8 cellular contexts compared by ENCODE assay signal in genomic region chr3:42582474-42583070, GRCh38. TPM values are rescaled to one million over a fixed set of nuclear protein-coding genes. Genes with fewer than 3 reads are reported as not detected.
DNase-seq lines count a peak whose midpoint lies in the region; ATAC-seq and TF ChIP-seq lines count a peak whose summit lies in the region.

No MANE protein-coding gene starts in this region.

- H3K27me3 Mint-ChIP-seq in HFFc6 (ENCODE audit: insufficient read depth) (no peaks in the 10 kb centered on the region; the same call in 1 of the 2 replicates), mesothelial cell of epicardium (ENCODE audit: low read depth) (no peaks in the 10 kb centered on the region)

- ATAC-seq in mucosa of descending colon (no peak), GM18519 (IDR thresholded peaks at IDR 0.05; ENCODE audit: low FRiP score, unreplicated experiment) (no peak)

- H3K9me3 Mint-ChIP-seq in HFFc6 (no peaks in the 10 kb centered on the region), mesothelial cell of epicardium (peaks cover 4% of the 10 kb centered on the region)

- peak overlapping the region; percentile 87 to 89 (median 89) for H3K4me3 ChIP-seq in breast epithelium
- no peak overlapping the region for H3K4me3 ChIP-seq in mucosa of descending colon

- H3K27ac ChIP-seq in 22Rv1: peak overlapping the region; percentile 92
- H3K27ac ChIP-seq in breast epithelium: peak overlapping the region; percentile 93

- peak overlapping the region; percentile 91 for H3K4me3 Mint-ChIP-seq in HFFc6
- peak overlapping the region; percentile 85 for H3K4me3 Mint-ChIP-seq in mesothelial cell of epicardium

- H3K4me1 Mint-ChIP-seq in HFFc6 (ENCODE audit: low read depth) (peaks cover 33% of the 10 kb centered on the region), mesothelial cell of epicardium (peaks cover 26% of the 10 kb centered on the region)

- TF ChIP-seq POLR2A in breast epithelium (IDR thresholded peaks at IDR 0.05): no peak

- H3K36me3 Mint-ChIP-seq in HFFc6 (ENCODE audit: low read depth): peaks cover 7% of the 10 kb centered on the region
- peaks cover 6% of the 10 kb centered on the region for H3K36me3 Mint-ChIP-seq in mesothelial cell of epicardium

- H3K9me3 ChIP-seq in breast epithelium (no peaks in the 10 kb centered on the region), mucosa of descending colon (no peaks in the 10 kb centered on the region)

- H3K36me3 ChIP-seq in breast epithelium (no peaks in the 10 kb centered on the region), mucosa of descending colon (ENCODE audit: low read depth) (no peaks in the 10 kb centered on the region)

- H3K27ac Mint-ChIP-seq in HFFc6 (peak overlapping the region; percentile 92), mesothelial cell of epicardium (peak overlapping the region; percentile 32)

- no peak; the same call in none of the 2 replicates for TF ChIP-seq CTCF in 22Rv1 (IDR thresholded peaks at IDR 0.05)
- TF ChIP-seq CTCF in HFFc6 (IDR thresholded peaks at IDR 0.05): no peak
- no peak for TF ChIP-seq CTCF in breast epithelium (IDR thresholded peaks at IDR 0.05)
- no peak for TF ChIP-seq CTCF in mesothelial cell of epicardium (IDR thresholded peaks at IDR 0.05; ENCODE audit: unreplicated experiment)
- TF ChIP-seq CTCF in mucosa of descending colon (IDR thresholded peaks at IDR 0.05): no peak

- DNase-seq in HFFc6 (no peak), breast epithelium (ENCODE audit: low spot score in 2 of 2) (no peak), mesothelial cell of epicardium (ENCODE audit: low spot score in 2 of 2, unreplicated experiment in 2 of 2) (no peak), NCI-H526 treated with DMSO at 0.1 percent for 48 hours (lab: John Stamatoyannopoulos, UW) (no peak), mucosa of descending colon (no peak), GM19238 (ENCODE audit: insufficient read length, low spot score) (no peak)

- intact Hi-C loops in breast epithelium (cut with DNase I; ENCODE audit: low total_unique reads) (no loop called here), mucosa of descending colon (cut with DNase I, micrococcal nuclease) (no loop called here)

- H3K4me1 ChIP-seq in breast epithelium (peaks cover 0 to 15% of the 10 kb centered on the region in 2 donors), mucosa of descending colon (ENCODE audit: low read depth) (peaks cover 9% of the 10 kb centered on the region)

- H3K27me3 ChIP-seq in breast epithelium: no peaks in the 10 kb centered on the region

RNA-seq across cellular contexts. Expression of gene SEC22C, which starts 0.8 kb away (rescaled TPM):
- total RNA-seq in HFFc6 (2021; fragmentation: NEBNext Ultra II Directional; extraction: Animal tissue kit (Norgen Biotek cat#: 25700)): 10 to 100 TPM; 40.7 to 51.2 (median 48.6) TPM
- 10 to 100 TPM; 48.8 to 68.8 (median 61.9) TPM for total RNA-seq in breast epithelium
- 39.6 to 44.7 TPM (median 42.6 TPM) in 3 replicates for total RNA-seq in mesothelial cell of epicardium
- total RNA-seq in mucosa of descending colon: 10 to 100 TPM in 2 of 3 donors, 1 to 10 TPM in 1; 9.3 to 34.2 (median 18.3) TPM

RNA-seq across cellular contexts. Expression of gene SS18L2, which starts 8.1 kb away (rescaled TPM):
- 10 to 100 TPM; 18.9 to 23.2 (median 20.9) TPM for total RNA-seq in HFFc6 (2021; fragmentation: NEBNext Ultra II Directional; extraction: Animal tissue kit (Norgen Biotek cat#: 25700))
- total RNA-seq in breast epithelium (10 to 100 TPM; 19.8 to 29.5 (median 23.7) TPM), mesothelial cell of epicardium (19.1 to 21.0 TPM (median 19.6 TPM) in 3 replicates), mucosa of descending colon (10 to 100 TPM; 17.5 to 19.6 (median 17.7) TPM)

RNA-seq across cellular contexts. Expression of gene NKTR, which starts 17.9 kb away (rescaled TPM):
- total RNA-seq in HFFc6 (2021; fragmentation: NEBNext Ultra II Directional; extraction: Animal tissue kit (Norgen Biotek cat#: 25700)): 10 to 100 TPM; 27.8 to 32.7 (median 30.9) TPM
- total RNA-seq in breast epithelium: 100 to 1,000 TPM; 132 to 214 (median 175) TPM
- total RNA-seq in mesothelial cell of epicardium: 185 to 201 TPM (median 192 TPM) in 3 replicates
- 10 to 100 TPM; 61.4 to 75.6 (median 70.5) TPM for total RNA-seq in mucosa of descending colon
